Comparison of ENCODE assay signal across 12 cellular contexts in genomic region chr2:105747997-105748396, GRCh38. TPM values are rescaled to one million over a fixed set of nuclear protein-coding genes. Genes with fewer than 3 reads are reported as not detected.
A peak's percentile ranks its signal among the peaks of the same experiment; 100 is the strongest.
DNase-seq lines count a peak whose midpoint lies in the region; ATAC-seq and TF ChIP-seq lines count a peak whose summit lies in the region.
"Had no signal": no experiment of that assay in that cellular context is flagged by ENCODE, and none has a peak within 500 bp of the region (broad histone marks: within the 10 kb centered on the region; RNA-seq: fewer than 3 reads in every experiment).

No MANE protein-coding gene starts in this region.

- H3K4me3 ChIP-seq in GM23248, result no peak overlapping the region
- H3K4me3 ChIP-seq in fibroblast of lung (replicated peaks in 1 of 4; ENCODE audit: control extremely low read depth in 1 of 4, insufficient read depth in 1 of 4, low read depth in 3 of 4, low read length in 4 of 4), result no peak overlapping the region
- H3K4me3 ChIP-seq in skeletal muscle tissue (ENCODE audit: low read length in 3 of 3), result no peak overlapping the region
- H3K4me3 ChIP-seq: SJCRH30 had no signal

- H3K4me2 ChIP-seq in GM23248 (ENCODE audit: unreplicated experiment), result no peak overlapping the region
- peak overlapping the region; percentile 60 for H3K4me2 ChIP-seq in fibroblast of lung (ENCODE audit: extremely low read depth, insufficient read depth, low read length)

- peak overlapping the region; percentile 55 for H3K4me3 Mint-ChIP-seq in activated B cell treated with CpG ODN at 0.5 μM for 24 hours

- no peaks in the 10 kb centered on the region for H3K36me3 ChIP-seq in GM23248 (ENCODE audit: low read depth)
- H3K36me3 ChIP-seq in fibroblast of lung (ENCODE audit: control insufficient read depth, insufficient read depth, low read length), result no peaks in the 10 kb centered on the region
- H3K36me3 ChIP-seq in skeletal muscle tissue (ENCODE audit: control insufficient read depth in 3 of 3, insufficient read depth in 3 of 3, low read length in 3 of 3), result no peaks in the 10 kb centered on the region

- no peaks in the 10 kb centered on the region for H3K27me3 Mint-ChIP-seq in activated B cell treated with CpG ODN at 0.5 μM for 24 hours

- CTCF ChIA-PET in activated B cell treated with CpG ODN at 0.5 μM for 24 hours (lab: Charles Lee) (no interaction called here), RWPE1 (lab: Yijun Ruan, JAX) (interaction anchor here (1.1 kb wide), 1 partner anchor 598 kb away, joined by 5 read pairs; no protein-coding TSS in a partner anchor)

- H3K9me3 Mint-ChIP-seq in activated B cell treated with CpG ODN at 0.5 μM for 24 hours, result no peaks in the 10 kb centered on the region

- no peak for ATAC-seq in activated B cell treated with CpG ODN at 0.5 μM for 24 hours (ENCODE audit: low read depth)
- ATAC-seq in HG02852 (IDR thresholded peaks at IDR 0.05; ENCODE audit: unreplicated experiment), result no peak
- ATAC-seq in GM19324 (IDR thresholded peaks at IDR 0.05; ENCODE audit: low FRiP score, unreplicated experiment), result no peak
- no peak for ATAC-seq in GM21515 (IDR thresholded peaks at IDR 0.05; ENCODE audit: unreplicated experiment)

- H3K27ac Mint-ChIP-seq in activated B cell treated with CpG ODN at 0.5 μM for 24 hours, result peak overlapping the region; percentile 38

- H3K9ac ChIP-seq in GM23248 (no peak overlapping the region), fibroblast of lung (ENCODE audit: insufficient read depth, low read length) (no peak overlapping the region), skeletal muscle tissue (ENCODE audit: low read depth in 1 of 3, low read length in 3 of 3) (peak overlapping the region in 1 of 3 donors; percentile 48)

- in situ Hi-C loops in GM23248 (cut with MboI), result no loop called here

- H2AFZ ChIP-seq in GM23248, result no peak overlapping the region
- H2AFZ ChIP-seq in fibroblast of lung (ENCODE audit: low read length), result no peak overlapping the region

- peaks cover 7% of the 10 kb centered on the region; the same call in 1 of the 2 replicates for H4K20me1 ChIP-seq in GM23248 (ENCODE audit: insufficient read depth)
- no peaks in the 10 kb centered on the region for H4K20me1 ChIP-seq in fibroblast of lung (ENCODE audit: control insufficient read depth, extremely low read depth, insufficient read depth, low read length)

- no peaks in the 10 kb centered on the region for H3K27me3 ChIP-seq in GM23248 (replicated peaks; ENCODE audit: insufficient read depth)
- H3K27me3 ChIP-seq in fibroblast of lung (ENCODE audit: control insufficient read depth, insufficient read depth, low read length), result peaks cover 2% of the 10 kb centered on the region
- no peaks in the 10 kb centered on the region for H3K27me3 ChIP-seq in skeletal muscle tissue (ENCODE audit: control insufficient read depth in 3 of 3, insufficient read depth in 3 of 3, low read length in 3 of 3)
- H3K27me3 ChIP-seq: SJCRH30 had no signal

- TF ChIP-seq CTCF in activated B cell treated with CpG ODN at 0.5 μM for 24 hours (IDR thresholded peaks at IDR 0.05) (no peak), fibroblast of lung (conservative IDR thresholded peaks at IDR 0.05 in 1 of 2, IDR thresholded peaks at IDR 0.05 in 1 of 2; ENCODE audit: low read depth in 1 of 2, low read length in 2 of 2) (no peak), RWPE1 (conservative IDR thresholded peaks at IDR 0.05; ENCODE audit: low read depth) (no peak)

- POLR2A ChIA-PET in activated B cell treated with CpG ODN at 0.5 μM for 24 hours (lab: Charles Lee), result interaction anchor here (0.8 to 2.4 kb wide), 4 partner anchors 27 to 127 kb away, joined by 3 to 9 read pairs (median 3); no protein-coding TSS in a partner anchor
- POLR2A ChIA-PET in RWPE1 (lab: Yijun Ruan, JAX; ENCODE audit: low non-redundant PET), result no interaction called here

- peaks cover 81% of the 10 kb centered on the region for H3K4me1 Mint-ChIP-seq in activated B cell treated with CpG ODN at 0.5 μM for 24 hours

- peaks cover 55% of the 10 kb centered on the region for H3K36me3 Mint-ChIP-seq in activated B cell treated with CpG ODN at 0.5 μM for 24 hours (ENCODE audit: low read depth)

- H3K9me3 ChIP-seq in GM23248 (ENCODE audit: low read depth) (no peaks in the 10 kb centered on the region), fibroblast of lung (ENCODE audit: control insufficient read depth, insufficient read depth, low read depth, low read length) (no peaks in the 10 kb centered on the region), skeletal muscle tissue (ENCODE audit: control insufficient read depth in 3 of 3, low read length in 3 of 3) (no peaks in the 10 kb centered on the region)
- H3K9me3 ChIP-seq: SJCRH30 had no signal

- H3K9me2 ChIP-seq in GM23248 (ENCODE audit: insufficient read depth), result no peaks in the 10 kb centered on the region

- H3K4me1 ChIP-seq in GM23248 (ENCODE audit: insufficient read depth) (peaks cover 14% of the 10 kb centered on the region; the same call in 1 of the 2 replicates), fibroblast of lung (ENCODE audit: control insufficient read depth, extremely low read depth, insufficient read depth, low read length) (peaks cover 17% of the 10 kb centered on the region), skeletal muscle tissue (ENCODE audit: control insufficient read depth in 3 of 3, insufficient read depth in 3 of 3, low read length in 3 of 3) (peaks cover 43 to 64% (median 52%) of the 10 kb centered on the region in 3 donors)

- DNase-seq in GM23248 (peak; percentile 34), activated B cell treated with CpG ODN at 0.5 μM for 24 hours (no peak), fibroblast of lung (ENCODE audit: low read depth in 2 of 2) (no peak), RWPE1 (ENCODE audit: low spot score) (no peak)
- DNase-seq: effector CD8-positive, alpha-beta T cell; GDM1; NCI-H2171; SJCRH30 had no signal

- intact Hi-C loops in activated B cell treated with CpG ODN at 0.5 μM for 24 hours (cut with micrococcal nuclease), result loop anchor here (2.0 to 5.0 kb wide), 4 partner anchors 87 to 794 kb away; partner anchors contain the start of gene UXS1

- WGBS in GM23248 (ENCODE audit: low coverage in 1 of 2, low lambda C conversion rate in 2 of 2, missing lambda C conversion rate in 2 of 2), 2 experiments, result 47 to 50% methylated on average over 4 of the region's 4 CpGs

- H3F3A ChIP-seq in GM23248 (ENCODE audit: insufficient read depth), result peaks cover 10% of the 10 kb centered on the region; the same call in 1 of the 2 replicates

- peaks cover 78% of the 10 kb centered on the region for H3K79me2 ChIP-seq in GM23248 (ENCODE audit: insufficient read depth)
- H3K79me2 ChIP-seq in fibroblast of lung (ENCODE audit: control insufficient read depth, insufficient read depth, low read length), result peaks cover 41% of the 10 kb centered on the region

- H3K27ac ChIP-seq in GM23248 (no peak overlapping the region), fibroblast of lung (ENCODE audit: insufficient read depth, low read length) (peak overlapping the region; percentile 34), skeletal muscle tissue (ENCODE audit: low read depth, low read length) (peak overlapping the region; percentile 5), RWPE1 (no peak overlapping the region)
- H3K27ac ChIP-seq: SJCRH30 had no signal

RNA-seq across cellular contexts. Expression of gene NCK2, which starts 3.3 kb away (rescaled TPM):
- 13.9 and 25.2 TPM in 2 replicates for total RNA-seq in GM23248 (2014; rRNA removed; shearing (Covaris generic))
- 5.1 and 5.7 TPM in 2 replicates for polyA plus RNA-seq in GM23248 (2016; fragmentation: Nextera tagmentation; extraction: Ambion mirVana)
- total RNA-seq in activated B cell treated with CpG ODN at 0.5 μM for 24 hours, result 52.9 and 53.4 TPM in 2 replicates
- 25.4 and 30.8 TPM in 2 replicates for total RNA-seq in fibroblast of lung
- 20.3 and 51.3 TPM in 2 replicates for polyA plus RNA-seq in fibroblast of lung
- 17.1 and 39.3 TPM in 2 replicates for polyA plus RNA-seq in fibroblast of lung (2012)
- polyA minus RNA-seq in fibroblast of lung (ENCODE audit: low replicate concordance), result 2.0 and 52.0 TPM in 2 replicates
- total RNA-seq in skeletal muscle tissue, result 42.3 TPM

Comparison
In these comparisons a context has a peak if more than half of its experiments do, and no peak if none do; other contexts are left out.
1. H3K27ac ChIP-seq: peak in fibroblast of lung (single experiment) and skeletal muscle tissue (single experiment); none in GM23248 (single experiment) and RWPE1 (single experiment).